15 cellular contexts compared by ENCODE assay signal in the genomic region with DNA sequence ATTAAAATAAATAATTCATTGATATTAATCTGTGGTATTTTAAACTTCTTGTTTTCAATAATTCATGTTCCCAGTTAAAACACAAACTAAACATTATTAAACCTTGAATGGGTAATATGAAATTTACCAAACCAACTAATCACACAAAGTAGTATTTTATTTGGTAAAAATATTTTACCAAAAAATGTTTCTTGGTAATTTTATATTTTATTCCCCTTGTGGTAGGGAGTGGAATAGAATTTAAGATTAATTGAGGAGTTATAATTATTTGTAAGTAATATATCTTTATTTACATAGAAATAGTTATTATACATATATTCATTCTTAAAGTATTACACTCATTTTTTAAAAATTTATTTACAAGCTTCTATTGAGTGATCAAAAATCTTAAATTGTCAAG.
DNase-seq lines count a peak whose midpoint lies in the region; ATAC-seq, FAIRE-seq and TF ChIP-seq lines count a peak whose summit lies in the region.
"Had no signal": no experiment of that assay in that cellular context is flagged by ENCODE, and none has a peak within 500 bp of the region (broad histone marks: within the 10 kb centered on the region; RNA-seq: fewer than 3 reads in every experiment).

No MANE protein-coding gene starts in this region.

- intact Hi-C loops in activated CD8-positive, alpha-beta T cell treated with anti-CD3 and anti-CD28 coated beads for 36 hours (cut with micrococcal nuclease): no loop called here

- DNase-seq in mesothelial cell of epicardium (ENCODE audit: low spot score in 2 of 2, unreplicated experiment in 2 of 2): no peak
- no peak for DNase-seq in type B pancreatic cell (ENCODE audit: extremely low spot score, unreplicated experiment)
- no peak for DNase-seq in activated CD8-positive, alpha-beta memory T cell treated with anti-CD3 and anti-CD28 coated beads, Interleukin-2, amount 50 U/mL, for 48 hours
- no peak for DNase-seq in activated CD8-positive, alpha-beta T cell treated with anti-CD3 and anti-CD28 coated beads for 36 hours
- DNase-seq: Caco-2; CD8-positive, alpha-beta memory T cell; H7; IMR-90 had no signal

- CTCF ChIA-PET in activated CD8-positive, alpha-beta T cell treated with anti-CD3 and anti-CD28 coated beads for 36 hours (lab: Charles Lee): no interaction called here

- H3K27me3 Mint-ChIP-seq in mesothelial cell of epicardium (ENCODE audit: low read depth): no peaks in the 10 kb centered on the region
- no peaks in the 10 kb centered on the region for H3K27me3 Mint-ChIP-seq in type B pancreatic cell
- H3K27me3 Mint-ChIP-seq in activated CD8-positive, alpha-beta T cell treated with anti-CD3 and anti-CD28 coated beads for 36 hours: no peaks in the 10 kb centered on the region
- H3K27me3 Mint-ChIP-seq: CD8-positive, alpha-beta memory T cell had no signal

- H3K27ac Mint-ChIP-seq in mesothelial cell of epicardium (no peak overlapping the region), type B pancreatic cell (no peak overlapping the region)
- no peak overlapping the region for H3K27ac Mint-ChIP-seq in activated CD8-positive, alpha-beta T cell treated with anti-CD3 and anti-CD28 coated beads for 36 hours
- H3K27ac Mint-ChIP-seq: CD8-positive, alpha-beta memory T cell; GM23338 had no signal

- H3K4me3 Mint-ChIP-seq in mesothelial cell of epicardium: no peak overlapping the region
- no peak overlapping the region for H3K4me3 Mint-ChIP-seq in type B pancreatic cell
- no peak overlapping the region for H3K4me3 Mint-ChIP-seq in activated CD8-positive, alpha-beta T cell treated with anti-CD3 and anti-CD28 coated beads for 36 hours
- H3K4me3 Mint-ChIP-seq: CD8-positive, alpha-beta memory T cell; GM23338 had no signal

- TF ChIP-seq CTCF in mesothelial cell of epicardium (IDR thresholded peaks at IDR 0.05; ENCODE audit: unreplicated experiment) (peak; percentile 52), type B pancreatic cell (conservative IDR thresholded peaks at IDR 0.05) (peak; percentile 56)
- no peak for TF ChIP-seq CTCF in activated CD8-positive, alpha-beta T cell treated with anti-CD3 and anti-CD28 coated beads for 36 hours (IDR thresholded peaks at IDR 0.05)

- peaks cover 2% of the 10 kb centered on the region for H3K4me1 Mint-ChIP-seq in mesothelial cell of epicardium
- H3K4me1 Mint-ChIP-seq in type B pancreatic cell (ENCODE audit: unreplicated experiment): no peaks in the 10 kb centered on the region
- H3K4me1 Mint-ChIP-seq in activated CD8-positive, alpha-beta T cell treated with anti-CD3 and anti-CD28 coated beads for 36 hours (ENCODE audit: low read depth): no peaks in the 10 kb centered on the region
- H3K4me1 Mint-ChIP-seq: CD8-positive, alpha-beta memory T cell; GM23338 had no signal

- POLR2A ChIA-PET in activated CD8-positive, alpha-beta T cell treated with anti-CD3 and anti-CD28 coated beads for 36 hours (lab: Charles Lee): no interaction called here

- no peak for ATAC-seq in GM21526 (IDR thresholded peaks at IDR 0.05; ENCODE audit: low FRiP score, unreplicated experiment)
- ATAC-seq in activated CD8-positive, alpha-beta T cell treated with anti-CD3 and anti-CD28 coated beads for 36 hours: no peak
- ATAC-seq: A549, GM12878, GM23338 had no signal

- H3K9me3 Mint-ChIP-seq in mesothelial cell of epicardium: no peaks in the 10 kb centered on the region
- no peaks in the 10 kb centered on the region for H3K9me3 Mint-ChIP-seq in type B pancreatic cell
- peaks cover 5% of the 10 kb centered on the region for H3K9me3 Mint-ChIP-seq in activated CD8-positive, alpha-beta T cell treated with anti-CD3 and anti-CD28 coated beads for 36 hours
- H3K9me3 Mint-ChIP-seq: GM23338 had no signal

- no peaks in the 10 kb centered on the region for H3K36me3 Mint-ChIP-seq in mesothelial cell of epicardium
- H3K36me3 Mint-ChIP-seq in type B pancreatic cell: no peaks in the 10 kb centered on the region
- H3K36me3 Mint-ChIP-seq in activated CD8-positive, alpha-beta T cell treated with anti-CD3 and anti-CD28 coated beads for 36 hours (ENCODE audit: low read depth): no peaks in the 10 kb centered on the region
- H3K36me3 Mint-ChIP-seq: CD8-positive, alpha-beta memory T cell had no signal

- FAIRE-seq in G401.6 (lab: Jason Lieb, UNC): peak; percentile 67
- FAIRE-seq in endometrium (lab: Jason Lieb, UNC): peak; percentile 63
- FAIRE-seq: A549, GM12878, GM18507 had no signal
